1 cellular context compared by ENCODE assay signal in the genomic region with DNA sequence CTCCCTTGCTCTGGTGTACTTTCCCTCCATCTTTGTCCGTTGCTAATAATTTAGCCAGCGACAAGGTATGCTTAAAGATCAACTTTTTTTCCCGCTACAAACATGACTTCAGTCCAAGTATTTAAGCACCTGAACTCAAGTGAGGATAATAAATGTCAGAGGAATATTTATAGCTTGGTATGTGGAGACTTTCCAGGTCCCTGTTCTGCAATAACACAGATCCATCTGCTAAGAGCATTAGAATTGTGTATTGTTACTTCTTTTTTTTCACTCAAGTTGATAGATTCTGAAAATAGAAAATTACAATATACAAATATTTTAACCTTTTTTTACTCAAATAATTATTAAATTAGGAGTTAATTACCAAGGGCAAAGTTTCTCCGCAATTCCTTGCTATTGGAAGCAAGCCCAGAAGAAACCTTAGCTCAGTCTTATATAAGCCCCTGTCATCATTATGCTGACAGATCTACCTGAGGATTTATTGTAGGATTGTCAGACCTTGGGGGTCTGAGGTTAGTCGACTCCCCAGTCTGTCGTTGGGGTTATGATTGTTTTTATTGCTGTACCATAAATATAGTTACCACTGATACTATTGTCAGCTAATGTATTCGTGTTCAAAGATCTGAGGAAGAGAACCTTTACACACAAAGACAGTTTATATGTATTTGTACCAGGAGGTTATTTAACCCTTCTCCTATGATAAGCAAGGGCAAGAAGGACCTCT.
A peak's percentile ranks its signal among the peaks of the same experiment; 100 is the strongest.
TF ChIP-seq lines count a peak whose summit lies in the region.

No MANE protein-coding gene starts in this region.

TF ChIP-seq in HEK293, 187 proteins besides CTCF, POLR2A, EP300 and RAD21 (continued from another document and continues in another):
- TF ChIP-seq ZNF366 (tag by site-specific recombination; conservative IDR thresholded peaks at IDR 0.05) (peak; percentile 70), BCL11A (tag by site-specific recombination; IDR thresholded peaks at IDR 0.05; ENCODE audit: low read depth) (peak; percentile 15; the same call in 1 of the 2 replicates), ZNF416 (tag by site-specific recombination; IDR thresholded peaks at IDR 0.05) (no peak), ZXDB (tag by site-specific recombination; IDR thresholded peaks at IDR 0.05) (peak; percentile 65), ZNF701 (tag by site-specific recombination; IDR thresholded peaks at IDR 0.05) (no peak), ZNF155 (tag by site-specific recombination; IDR thresholded peaks at IDR 0.05) (no peak), SCRT1 (tag by site-specific recombination; IDR thresholded peaks at IDR 0.05; ENCODE audit: borderline replicate concordance) (0 out of 2 replicates have a peak, but pooled peaks have one; percentile 15), ZNF157 (tag by site-specific recombination; IDR thresholded peaks at IDR 0.05) (no peak), ZNF394 (tag by site-specific recombination; IDR thresholded peaks at IDR 0.05; ENCODE audit: borderline replicate concordance) (no peak), ZNF433 (tag by site-specific recombination; IDR thresholded peaks at IDR 0.05; ENCODE audit: low read depth) (no peak), ZNF354C (tag by site-specific recombination; IDR thresholded peaks at IDR 0.05; ENCODE audit: borderline replicate concordance, low read depth) (no peak), YY2 (tag by site-specific recombination; IDR thresholded peaks at IDR 0.05) (no peak), ZBTB21 (tag by site-specific recombination; IDR thresholded peaks at IDR 0.05) (no peak), ZNF10 (tag by site-specific recombination; IDR thresholded peaks at IDR 0.05) (no peak), OVOL3 (tag by site-specific recombination; IDR thresholded peaks at IDR 0.05) (0 out of 2 replicates have a peak, but pooled peaks have one; percentile 23), KLF1 (tag by site-specific recombination; IDR thresholded peaks at IDR 0.05) (no peak), ZNF843 (tag by site-specific recombination; IDR thresholded peaks at IDR 0.05) (peak; percentile 92), TRIM28 (IDR thresholded peaks at IDR 0.05; ENCODE audit: borderline replicate concordance, low read length) (no peak), SALL2 (tag by site-specific recombination; IDR thresholded peaks at IDR 0.05; ENCODE audit: borderline replicate concordance) (no peak), ZNF560 (tag by site-specific recombination; IDR thresholded peaks at IDR 0.05; ENCODE audit: borderline replicate concordance) (no peak), ZNF184 (tag by site-specific recombination; IDR thresholded peaks at IDR 0.05) (no peak), MEIS1 (CRISPR knock-in tag; IDR thresholded peaks at IDR 0.05; ENCODE audit: borderline replicate concordance) (no peak)
- TF ChIP-seq, protein P1, sequence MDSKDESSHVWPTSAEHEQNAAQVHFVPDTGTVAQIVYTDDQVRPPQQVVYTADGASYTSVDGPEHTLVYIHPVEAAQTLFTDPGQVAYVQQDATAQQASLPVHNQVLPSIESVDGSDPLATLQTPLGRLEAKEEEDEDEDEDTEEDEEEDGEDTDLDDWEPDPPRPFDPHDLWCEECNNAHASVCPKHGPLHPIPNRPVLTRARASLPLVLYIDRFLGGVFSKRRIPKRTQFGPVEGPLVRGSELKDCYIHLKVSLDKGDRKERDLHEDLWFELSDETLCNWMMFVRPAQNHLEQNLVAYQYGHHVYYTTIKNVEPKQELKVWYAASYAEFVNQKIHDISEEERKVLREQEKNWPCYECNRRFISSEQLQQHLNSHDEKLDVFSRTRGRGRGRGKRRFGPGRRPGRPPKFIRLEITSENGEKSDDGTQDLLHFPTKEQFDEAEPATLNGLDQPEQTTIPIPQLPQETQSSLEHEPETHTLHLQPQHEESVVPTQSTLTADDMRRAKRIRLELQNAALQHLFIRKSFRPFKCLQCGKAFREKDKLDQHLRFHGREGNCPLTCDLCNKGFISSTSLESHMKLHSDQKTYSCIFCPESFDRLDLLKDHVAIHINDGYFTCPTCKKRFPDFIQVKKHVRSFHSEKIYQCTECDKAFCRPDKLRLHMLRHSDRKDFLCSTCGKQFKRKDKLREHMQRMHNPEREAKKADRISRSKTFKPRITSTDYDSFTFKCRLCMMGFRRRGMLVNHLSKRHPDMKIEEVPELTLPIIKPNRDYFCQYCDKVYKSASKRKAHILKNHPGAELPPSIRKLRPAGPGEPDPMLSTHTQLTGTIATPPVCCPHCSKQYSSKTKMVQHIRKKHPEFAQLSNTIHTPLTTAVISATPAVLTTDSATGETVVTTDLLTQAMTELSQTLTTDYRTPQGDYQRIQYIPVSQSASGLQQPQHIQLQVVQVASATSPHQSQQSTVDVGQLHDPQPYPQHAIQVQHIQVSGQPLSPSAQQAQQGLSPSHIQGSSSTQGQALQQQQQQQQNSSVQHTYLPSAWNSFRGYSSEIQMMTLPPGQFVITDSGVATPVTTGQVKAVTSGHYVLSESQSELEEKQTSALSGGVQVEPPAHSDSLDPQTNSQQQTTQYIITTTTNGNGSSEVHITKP (tag by site-specific recombination; IDR thresholded peaks at IDR 0.05): no peak
- TF ChIP-seq, protein P2, sequence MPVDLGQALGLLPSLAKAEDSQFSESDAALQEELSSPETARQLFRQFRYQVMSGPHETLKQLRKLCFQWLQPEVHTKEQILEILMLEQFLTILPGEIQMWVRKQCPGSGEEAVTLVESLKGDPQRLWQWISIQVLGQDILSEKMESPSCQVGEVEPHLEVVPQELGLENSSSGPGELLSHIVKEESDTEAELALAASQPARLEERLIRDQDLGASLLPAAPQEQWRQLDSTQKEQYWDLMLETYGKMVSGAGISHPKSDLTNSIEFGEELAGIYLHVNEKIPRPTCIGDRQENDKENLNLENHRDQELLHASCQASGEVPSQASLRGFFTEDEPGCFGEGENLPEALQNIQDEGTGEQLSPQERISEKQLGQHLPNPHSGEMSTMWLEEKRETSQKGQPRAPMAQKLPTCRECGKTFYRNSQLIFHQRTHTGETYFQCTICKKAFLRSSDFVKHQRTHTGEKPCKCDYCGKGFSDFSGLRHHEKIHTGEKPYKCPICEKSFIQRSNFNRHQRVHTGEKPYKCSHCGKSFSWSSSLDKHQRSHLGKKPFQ (tag by site-specific recombination; IDR thresholded peaks at IDR 0.05): no peak
- TF ChIP-seq, protein P3, sequence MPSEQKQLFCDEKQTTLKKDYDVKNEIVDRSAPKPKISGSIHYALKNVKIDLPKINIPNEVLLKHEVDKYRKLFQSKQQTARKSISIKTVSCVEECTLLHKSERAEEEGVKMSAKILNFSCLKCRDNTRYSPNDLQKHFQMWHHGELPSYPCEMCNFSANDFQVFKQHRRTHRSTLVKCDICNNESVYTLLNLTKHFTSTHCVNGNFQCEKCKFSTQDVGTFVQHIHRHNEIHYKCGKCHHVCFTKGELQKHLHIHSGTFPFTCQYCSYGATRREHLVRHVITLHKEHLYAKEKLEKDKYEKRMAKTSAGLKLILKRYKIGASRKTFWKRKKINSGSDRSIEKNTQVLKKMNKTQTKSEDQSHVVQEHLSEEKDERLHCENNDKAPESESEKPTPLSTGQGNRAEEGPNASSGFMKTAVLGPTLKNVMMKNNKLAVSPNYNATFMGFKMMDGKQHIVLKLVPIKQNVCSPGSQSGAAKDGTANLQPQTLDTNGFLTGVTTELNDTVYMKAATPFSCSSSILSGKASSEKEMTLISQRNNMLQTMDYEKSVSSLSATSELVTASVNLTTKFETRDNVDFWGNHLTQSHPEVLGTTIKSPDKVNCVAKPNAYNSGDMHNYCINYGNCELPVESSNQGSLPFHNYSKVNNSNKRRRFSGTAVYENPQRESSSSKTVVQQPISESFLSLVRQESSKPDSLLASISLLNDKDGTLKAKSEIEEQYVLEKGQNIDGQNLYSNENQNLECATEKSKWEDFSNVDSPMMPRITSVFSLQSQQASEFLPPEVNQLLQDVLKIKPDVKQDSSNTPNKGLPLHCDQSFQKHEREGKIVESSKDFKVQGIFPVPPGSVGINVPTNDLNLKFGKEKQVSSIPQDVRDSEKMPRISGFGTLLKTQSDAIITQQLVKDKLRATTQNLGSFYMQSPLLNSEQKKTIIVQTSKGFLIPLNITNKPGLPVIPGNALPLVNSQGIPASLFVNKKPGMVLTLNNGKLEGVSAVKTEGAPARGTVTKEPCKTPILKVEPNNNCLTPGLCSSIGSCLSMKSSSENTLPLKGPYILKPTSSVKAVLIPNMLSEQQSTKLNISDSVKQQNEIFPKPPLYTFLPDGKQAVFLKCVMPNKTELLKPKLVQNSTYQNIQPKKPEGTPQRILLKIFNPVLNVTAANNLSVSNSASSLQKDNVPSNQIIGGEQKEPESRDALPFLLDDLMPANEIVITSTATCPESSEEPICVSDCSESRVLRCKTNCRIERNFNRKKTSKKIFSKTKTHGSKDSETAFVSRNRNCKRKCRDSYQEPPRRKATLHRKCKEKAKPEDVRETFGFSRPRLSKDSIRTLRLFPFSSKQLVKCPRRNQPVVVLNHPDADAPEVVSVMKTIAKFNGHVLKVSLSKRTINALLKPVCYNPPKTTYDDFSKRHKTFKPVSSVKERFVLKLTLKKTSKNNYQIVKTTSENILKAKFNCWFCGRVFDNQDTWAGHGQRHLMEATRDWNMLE (tag by site-specific recombination; conservative IDR thresholded peaks at IDR 0.05; ENCODE audit: low read depth): no peak
- TF ChIP-seq, protein P4, sequence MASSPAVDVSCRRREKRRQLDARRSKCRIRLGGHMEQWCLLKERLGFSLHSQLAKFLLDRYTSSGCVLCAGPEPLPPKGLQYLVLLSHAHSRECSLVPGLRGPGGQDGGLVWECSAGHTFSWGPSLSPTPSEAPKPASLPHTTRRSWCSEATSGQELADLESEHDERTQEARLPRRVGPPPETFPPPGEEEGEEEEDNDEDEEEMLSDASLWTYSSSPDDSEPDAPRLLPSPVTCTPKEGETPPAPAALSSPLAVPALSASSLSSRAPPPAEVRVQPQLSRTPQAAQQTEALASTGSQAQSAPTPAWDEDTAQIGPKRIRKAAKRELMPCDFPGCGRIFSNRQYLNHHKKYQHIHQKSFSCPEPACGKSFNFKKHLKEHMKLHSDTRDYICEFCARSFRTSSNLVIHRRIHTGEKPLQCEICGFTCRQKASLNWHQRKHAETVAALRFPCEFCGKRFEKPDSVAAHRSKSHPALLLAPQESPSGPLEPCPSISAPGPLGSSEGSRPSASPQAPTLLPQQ (tag by site-specific recombination; IDR thresholded peaks at IDR 0.05): no peak
- TF ChIP-seq, protein P5, sequence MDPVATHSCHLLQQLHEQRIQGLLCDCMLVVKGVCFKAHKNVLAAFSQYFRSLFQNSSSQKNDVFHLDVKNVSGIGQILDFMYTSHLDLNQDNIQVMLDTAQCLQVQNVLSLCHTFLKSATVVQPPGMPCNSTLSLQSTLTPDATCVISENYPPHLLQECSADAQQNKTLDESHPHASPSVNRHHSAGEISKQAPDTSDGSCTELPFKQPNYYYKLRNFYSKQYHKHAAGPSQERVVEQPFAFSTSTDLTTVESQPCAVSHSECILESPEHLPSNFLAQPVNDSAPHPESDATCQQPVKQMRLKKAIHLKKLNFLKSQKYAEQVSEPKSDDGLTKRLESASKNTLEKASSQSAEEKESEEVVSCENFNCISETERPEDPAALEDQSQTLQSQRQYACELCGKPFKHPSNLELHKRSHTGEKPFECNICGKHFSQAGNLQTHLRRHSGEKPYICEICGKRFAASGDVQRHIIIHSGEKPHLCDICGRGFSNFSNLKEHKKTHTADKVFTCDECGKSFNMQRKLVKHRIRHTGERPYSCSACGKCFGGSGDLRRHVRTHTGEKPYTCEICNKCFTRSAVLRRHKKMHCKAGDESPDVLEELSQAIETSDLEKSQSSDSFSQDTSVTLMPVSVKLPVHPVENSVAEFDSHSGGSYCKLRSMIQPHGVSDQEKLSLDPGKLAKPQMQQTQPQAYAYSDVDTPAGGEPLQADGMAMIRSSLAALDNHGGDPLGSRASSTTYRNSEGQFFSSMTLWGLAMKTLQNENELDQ (tag by site-specific recombination; IDR thresholded peaks at IDR 0.05; ENCODE audit: low read depth): no peak
- TF ChIP-seq, protein P6, sequence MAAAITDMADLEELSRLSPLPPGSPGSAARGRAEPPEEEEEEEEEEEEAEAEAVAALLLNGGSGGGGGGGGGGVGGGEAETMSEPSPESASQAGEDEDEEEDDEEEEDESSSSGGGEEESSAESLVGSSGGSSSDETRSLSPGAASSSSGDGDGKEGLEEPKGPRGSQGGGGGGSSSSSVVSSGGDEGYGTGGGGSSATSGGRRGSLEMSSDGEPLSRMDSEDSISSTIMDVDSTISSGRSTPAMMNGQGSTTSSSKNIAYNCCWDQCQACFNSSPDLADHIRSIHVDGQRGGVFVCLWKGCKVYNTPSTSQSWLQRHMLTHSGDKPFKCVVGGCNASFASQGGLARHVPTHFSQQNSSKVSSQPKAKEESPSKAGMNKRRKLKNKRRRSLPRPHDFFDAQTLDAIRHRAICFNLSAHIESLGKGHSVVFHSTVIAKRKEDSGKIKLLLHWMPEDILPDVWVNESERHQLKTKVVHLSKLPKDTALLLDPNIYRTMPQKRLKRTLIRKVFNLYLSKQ (tag by site-specific recombination; IDR thresholded peaks at IDR 0.05; ENCODE audit: borderline replicate concordance): no peak
- TF ChIP-seq, protein P7, sequence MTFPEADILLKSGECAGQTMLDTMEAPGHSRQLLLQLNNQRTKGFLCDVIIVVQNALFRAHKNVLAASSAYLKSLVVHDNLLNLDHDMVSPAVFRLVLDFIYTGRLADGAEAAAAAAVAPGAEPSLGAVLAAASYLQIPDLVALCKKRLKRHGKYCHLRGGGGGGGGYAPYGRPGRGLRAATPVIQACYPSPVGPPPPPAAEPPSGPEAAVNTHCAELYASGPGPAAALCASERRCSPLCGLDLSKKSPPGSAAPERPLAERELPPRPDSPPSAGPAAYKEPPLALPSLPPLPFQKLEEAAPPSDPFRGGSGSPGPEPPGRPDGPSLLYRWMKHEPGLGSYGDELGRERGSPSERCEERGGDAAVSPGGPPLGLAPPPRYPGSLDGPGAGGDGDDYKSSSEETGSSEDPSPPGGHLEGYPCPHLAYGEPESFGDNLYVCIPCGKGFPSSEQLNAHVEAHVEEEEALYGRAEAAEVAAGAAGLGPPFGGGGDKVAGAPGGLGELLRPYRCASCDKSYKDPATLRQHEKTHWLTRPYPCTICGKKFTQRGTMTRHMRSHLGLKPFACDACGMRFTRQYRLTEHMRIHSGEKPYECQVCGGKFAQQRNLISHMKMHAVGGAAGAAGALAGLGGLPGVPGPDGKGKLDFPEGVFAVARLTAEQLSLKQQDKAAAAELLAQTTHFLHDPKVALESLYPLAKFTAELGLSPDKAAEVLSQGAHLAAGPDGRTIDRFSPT (tag by site-specific recombination; IDR thresholded peaks at IDR 0.05): 0 out of 2 replicates have a peak, but pooled peaks have one; percentile 47
- TF ChIP-seq, protein P8, sequence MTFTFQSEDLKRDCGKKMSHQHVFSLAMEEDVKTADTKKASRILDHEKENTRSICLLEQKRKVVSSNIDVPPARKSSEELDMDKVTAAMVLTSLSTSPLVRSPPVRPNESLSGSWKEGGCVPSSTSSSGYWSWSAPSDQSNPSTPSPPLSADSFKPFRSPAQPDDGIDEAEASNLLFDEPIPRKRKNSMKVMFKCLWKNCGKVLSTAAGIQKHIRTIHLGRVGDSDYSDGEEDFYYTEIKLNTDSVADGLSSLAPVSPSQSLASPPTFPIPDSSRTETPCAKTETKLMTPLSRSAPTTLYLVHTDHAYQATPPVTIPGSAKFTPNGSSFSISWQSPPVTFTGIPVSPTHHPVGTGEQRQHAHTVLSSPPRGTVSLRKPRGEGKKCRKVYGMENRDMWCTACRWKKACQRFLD (tag by site-specific recombination; IDR thresholded peaks at IDR 0.05): no peak
- TF ChIP-seq, protein P9, sequence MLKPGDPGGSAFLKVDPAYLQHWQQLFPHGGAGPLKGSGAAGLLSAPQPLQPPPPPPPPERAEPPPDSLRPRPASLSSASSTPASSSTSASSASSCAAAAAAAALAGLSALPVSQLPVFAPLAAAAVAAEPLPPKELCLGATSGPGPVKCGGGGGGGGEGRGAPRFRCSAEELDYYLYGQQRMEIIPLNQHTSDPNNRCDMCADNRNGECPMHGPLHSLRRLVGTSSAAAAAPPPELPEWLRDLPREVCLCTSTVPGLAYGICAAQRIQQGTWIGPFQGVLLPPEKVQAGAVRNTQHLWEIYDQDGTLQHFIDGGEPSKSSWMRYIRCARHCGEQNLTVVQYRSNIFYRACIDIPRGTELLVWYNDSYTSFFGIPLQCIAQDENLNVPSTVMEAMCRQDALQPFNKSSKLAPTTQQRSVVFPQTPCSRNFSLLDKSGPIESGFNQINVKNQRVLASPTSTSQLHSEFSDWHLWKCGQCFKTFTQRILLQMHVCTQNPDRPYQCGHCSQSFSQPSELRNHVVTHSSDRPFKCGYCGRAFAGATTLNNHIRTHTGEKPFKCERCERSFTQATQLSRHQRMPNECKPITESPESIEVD (tag by site-specific recombination; IDR thresholded peaks at IDR 0.05): peak; percentile 72
